23 cellular contexts compared by ENCODE assay signal in the genomic region with DNA sequence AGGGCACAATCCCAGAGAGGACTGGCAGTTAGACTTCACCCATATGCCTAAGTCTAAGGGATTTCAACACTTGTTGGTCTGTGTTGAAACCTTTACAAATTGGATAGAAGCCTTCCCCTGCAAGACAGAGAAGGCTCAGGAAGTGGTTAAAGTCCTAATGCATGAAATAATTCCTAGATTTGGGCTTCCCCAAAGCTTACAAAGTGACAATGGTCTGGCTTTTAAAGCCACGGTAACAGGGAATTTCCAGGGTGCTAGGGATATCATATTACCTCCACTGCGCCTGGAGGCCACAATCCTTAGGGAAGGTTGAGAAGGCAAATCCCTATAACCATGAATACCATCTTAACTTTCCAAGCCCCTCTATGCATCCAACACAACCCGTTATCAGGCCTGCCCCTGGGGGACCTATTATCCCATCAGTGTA. TPM values are rescaled to one million over a fixed set of nuclear protein-coding genes. Genes with fewer than 3 reads are reported as not detected.
DNase-seq lines count a peak whose midpoint lies in the region; ATAC-seq and TF ChIP-seq lines count a peak whose summit lies in the region.
"Had no signal": no experiment of that assay in that cellular context is flagged by ENCODE, and none has a peak within 500 bp of the region (broad histone marks: within the 10 kb centered on the region; RNA-seq: fewer than 3 reads in every experiment).

No MANE protein-coding gene starts in this region.

- TF ChIP-seq CTCF in fibroblast of pulmonary artery (IDR thresholded peaks at IDR 0.05; ENCODE audit: low read length, missing control alignments): no peak

- no peaks in the 10 kb centered on the region for H3K36me3 Mint-ChIP-seq in stimulated activated memory B cell treated with anti-CD40 and anti-IgM and Interleukin-4, amounts not matched to agents 10 μg/mL and 1 μg/mL and 100 μg/mL, for 72 hours
- H3K36me3 Mint-ChIP-seq: activated CD4-positive, alpha-beta memory T cell treated with anti-CD3 and anti-CD28 coated beads for 36 hours; activated naive CD8-positive, alpha-beta T cell treated with anti-CD3 and anti-CD28 coated beads, Interleukin-2, amount 10 ng/mL, durations not matched to agents 7 days and 5 days; CD4-positive, CD25-positive, alpha-beta regulatory T cell had no signal

- no peak for ATAC-seq in aorta (ENCODE audit: low FRiP score)
- no peak for ATAC-seq in stimulated activated memory B cell treated with anti-CD40 and anti-IgM and Interleukin-4, amounts not matched to agents 10 μg/mL and 1 μg/mL and 100 μg/mL, for 72 hours
- no peak for ATAC-seq in stimulated activated naive CD8-positive, alpha-beta T cell treated with anti-CD3 and anti-CD28 coated beads, Interleukin-15, Interleukin-2, amounts not matched to agents 100 U/mL and 50 U/mL, for 24 hours
- ATAC-seq: lower lobe of right lung had no signal

- no peak overlapping the region for H3K4me3 ChIP-seq in fibroblast of pulmonary artery (replicated peaks; ENCODE audit: low read depth, low read length)
- H3K4me3 ChIP-seq in aorta (ENCODE audit: low read length in 2 of 2): no peak overlapping the region
- H3K4me3 ChIP-seq: lower lobe of right lung, sigmoid colon, stomach, tibial artery had no signal

- no peaks in the 10 kb centered on the region for H3K27me3 Mint-ChIP-seq in stimulated activated memory B cell treated with anti-CD40 and anti-IgM and Interleukin-4, amounts not matched to agents 10 μg/mL and 1 μg/mL and 100 μg/mL, for 72 hours
- H3K27me3 Mint-ChIP-seq: activated B cell treated with CpG ODN at 0.5 μM for 24 hours; activated CD4-positive, alpha-beta memory T cell treated with anti-CD3 and anti-CD28 coated beads for 36 hours; activated naive CD8-positive, alpha-beta T cell treated with anti-CD3 and anti-CD28 coated beads, Interleukin-2, amount 10 ng/mL, durations not matched to agents 7 days and 5 days; CD4-positive, CD25-positive, alpha-beta regulatory T cell had no signal

- peaks cover 18% of the 10 kb centered on the region for H3K4me1 Mint-ChIP-seq in stimulated activated memory B cell treated with anti-CD40 and anti-IgM and Interleukin-4, amounts not matched to agents 10 μg/mL and 1 μg/mL and 100 μg/mL, for 72 hours

- peaks cover 0 to 3% of the 10 kb centered on the region in 2 donors for H3K4me1 ChIP-seq in aorta (ENCODE audit: control insufficient read depth in 1 of 2, insufficient read depth in 2 of 2, low read length in 2 of 2)

- intact Hi-C loops in aorta (cut with DNase I): loop anchor here (5.0 to 10.0 kb wide), 5 partner anchors 47 to 343 kb away; a partner anchor contains a TSS

- no peaks in the 10 kb centered on the region for H3K9me3 Mint-ChIP-seq in stimulated activated memory B cell treated with anti-CD40 and anti-IgM and Interleukin-4, amounts not matched to agents 10 μg/mL and 1 μg/mL and 100 μg/mL, for 72 hours
- H3K9me3 Mint-ChIP-seq: activated CD4-positive, alpha-beta memory T cell treated with anti-CD3 and anti-CD28 coated beads for 36 hours; activated naive CD8-positive, alpha-beta T cell treated with anti-CD3 and anti-CD28 coated beads, Interleukin-2, amount 10 ng/mL, durations not matched to agents 7 days and 5 days had no signal

- WGBS in aorta, 2 donors: 59 to 74% methylated on average over 3 of the region's 3 CpGs

- no peaks in the 10 kb centered on the region for H3K9me3 ChIP-seq in aorta (ENCODE audit: control insufficient read depth, low read length)
- H3K9me3 ChIP-seq: lower lobe of right lung, sigmoid colon, stomach, tibial artery had no signal

- H3K27ac Mint-ChIP-seq in stimulated activated memory B cell treated with anti-CD40 and anti-IgM and Interleukin-4, amounts not matched to agents 10 μg/mL and 1 μg/mL and 100 μg/mL, for 72 hours: no peak overlapping the region
- H3K27ac Mint-ChIP-seq: activated B cell treated with CpG ODN at 0.5 μM for 24 hours; activated CD4-positive, alpha-beta memory T cell treated with anti-CD3 and anti-CD28 coated beads for 36 hours; activated naive CD8-positive, alpha-beta T cell treated with anti-CD3 and anti-CD28 coated beads, Interleukin-2, amount 10 ng/mL, durations not matched to agents 7 days and 5 days had no signal

- no peaks in the 10 kb centered on the region for H3K36me3 ChIP-seq in aorta (ENCODE audit: control insufficient read depth in 1 of 2, insufficient read depth in 2 of 2, low read length in 1 of 2)
- H3K36me3 ChIP-seq: lower lobe of right lung, sigmoid colon, stomach, tibial artery had no signal

- peak; percentile 53 for DNase-seq in ELF-1 (ENCODE audit: low read depth, low spot score)
- peak; percentile 1 to 11 for DNase-seq in Kasumi-1 (lab: John Stamatoyannopoulos, UW)
- peak; percentile 24 for DNase-seq in SKM-1 (lab: John Stamatoyannopoulos, UW; ENCODE audit: unreplicated experiment)
- peak; percentile 14 for DNase-seq in fibroblast of pulmonary artery (ENCODE audit: low read depth)
- DNase-seq in aorta: no peak
- no peak for DNase-seq in stimulated activated naive CD8-positive, alpha-beta T cell treated with anti-CD3 and anti-CD28 coated beads, Interleukin-15, Interleukin-2, amounts not matched to agents 100 U/mL and 50 U/mL, for 24 hours
- DNase-seq: activated B cell treated with CpG ODN at 0.5 μM for 24 hours; activated CD4-positive, alpha-beta memory T cell treated with anti-CD3 and anti-CD28 coated beads for 36 hours; activated effector memory CD4-positive, alpha-beta T cell treated with anti-CD3 and anti-CD28 coated beads, Interleukin-2, amount 50 U/mL, for 16 hours; activated naive CD8-positive, alpha-beta T cell treated with anti-CD3 and anti-CD28 coated beads, Interleukin-2, amount 10 ng/mL, durations not matched to agents 7 days and 5 days; CD4-positive, CD25-positive, alpha-beta regulatory T cell; effector CD4-positive, alpha-beta T cell; GF-D8; lower lobe of right lung; MM.1S; NCI-H526 treated with DMSO at 0.1 percent for 48 hours; sigmoid colon; stomach; SW 1271; T1000; tibial artery had no signal

- no peak overlapping the region for H3K4me3 Mint-ChIP-seq in stimulated activated memory B cell treated with anti-CD40 and anti-IgM and Interleukin-4, amounts not matched to agents 10 μg/mL and 1 μg/mL and 100 μg/mL, for 72 hours
- H3K4me3 Mint-ChIP-seq: activated B cell treated with CpG ODN at 0.5 μM for 24 hours; activated CD4-positive, alpha-beta memory T cell treated with anti-CD3 and anti-CD28 coated beads for 36 hours; activated naive CD8-positive, alpha-beta T cell treated with anti-CD3 and anti-CD28 coated beads, Interleukin-2, amount 10 ng/mL, durations not matched to agents 7 days and 5 days; CD4-positive, CD25-positive, alpha-beta regulatory T cell had no signal

- no peak overlapping the region for H3K27ac ChIP-seq in aorta (ENCODE audit: low read depth in 1 of 2, low read length in 2 of 2)
- H3K27ac ChIP-seq: lower lobe of right lung, sigmoid colon, stomach, tibial artery had no signal

- no peaks in the 10 kb centered on the region for H3K27me3 ChIP-seq in aorta (ENCODE audit: control insufficient read depth in 1 of 2, insufficient read depth in 2 of 2, low read length in 1 of 2)
- H3K27me3 ChIP-seq: sigmoid colon, stomach, tibial artery had no signal

RNA-seq across cellular contexts. Expression of a gene that starts 3.3 kb away (rescaled TPM):
- 10 to 100 TPM in 1 of 2 donors, 1 to 10 TPM in 1; 9.6 to 12.3 TPM for total RNA-seq in aorta
- 1 to 10 TPM; 8.4 to 9.4 TPM for polyA plus RNA-seq in aorta
- polyA plus RNA-seq: neural cell had no signal

Comparison
In these comparisons a context has a peak if more than half of its experiments do, and no peak if none do; other contexts are left out.
1. DNase-seq: peak in ELF-1 (single experiment), Kasumi-1 (2 of 2), SKM-1 (single experiment) and fibroblast of pulmonary artery (single experiment); none in aorta (0 of 2) and stimulated activated naive CD8-positive, alpha-beta T cell treated with anti-CD3 and anti-CD28 coated beads, Interleukin-15, Interleukin-2, amounts not matched to agents 100 U/mL and 50 U/mL, for 24 hours (single experiment).